ENCODE assay signal across 19 cellular contexts in genomic region chr6:143155681-143156080, GRCh38.
"Had no signal": no experiment of that assay in that cellular context is flagged by ENCODE, and none has a peak within 500 bp of the region (broad histone marks: within the 10 kb centered on the region; RNA-seq: fewer than 3 reads in every experiment).

No MANE protein-coding gene starts in this region.

- H3K9me3 Mint-ChIP-seq: mesothelial cell of epicardium; nephron; neural progenitor cell; stimulated activated memory B cell treated with anti-CD40 and anti-IgM and Interleukin-4, amounts not matched to agents 10 μg/mL and 1 μg/mL and 100 μg/mL, for 72 hours had no signal

- H3K4me3 Mint-ChIP-seq: mesothelial cell of epicardium; naive thymus-derived CD4-positive, alpha-beta T cell; nephron; neural progenitor cell; stimulated activated memory B cell treated with anti-CD40 and anti-IgM and Interleukin-4, amounts not matched to agents 10 μg/mL and 1 μg/mL and 100 μg/mL, for 72 hours had no signal

- H3K4me3 ChIP-seq: dorsolateral prefrontal cortex, neural progenitor cell, skin epidermis, spleen, testis, tibial nerve, upper lobe of left lung had no signal

- H3K27me3 Mint-ChIP-seq: naive thymus-derived CD4-positive, alpha-beta T cell; progenitor cell of endocrine pancreas; stimulated activated memory B cell treated with anti-CD40 and anti-IgM and Interleukin-4, amounts not matched to agents 10 μg/mL and 1 μg/mL and 100 μg/mL, for 72 hours had no signal

- DNase-seq: cortex of kidney; dorsolateral prefrontal cortex; effector CD4-positive, alpha-beta T cell; mesenchymal stem cell; naive thymus-derived CD4-positive, alpha-beta T cell; spleen; stimulated activated CD4-positive, alpha-beta T cell treated with anti-CD3 and anti-CD28 coated beads, Interleukin-4, amount 100 ng/mL, for 4 hours; stimulated activated naive CD8-positive, alpha-beta T cell treated with anti-CD3 and anti-CD28 coated beads, Interleukin-15, Interleukin-2, amounts not matched to agents 100 U/mL and 50 U/mL, for 24 hours; substantia nigra; testis; upper lobe of left lung had no signal

- H3K27me3 ChIP-seq: dorsolateral prefrontal cortex, neural progenitor cell, spleen, testis, tibial nerve, upper lobe of left lung had no signal

- ATAC-seq: naive thymus-derived CD4-positive, alpha-beta T cell; stimulated activated memory B cell treated with anti-CD40 and anti-IgM and Interleukin-4, amounts not matched to agents 10 μg/mL and 1 μg/mL and 100 μg/mL, for 72 hours; stimulated activated naive CD8-positive, alpha-beta T cell treated with anti-CD3 and anti-CD28 coated beads, Interleukin-15, Interleukin-2, amounts not matched to agents 100 U/mL and 50 U/mL, for 24 hours had no signal

- H3K27ac ChIP-seq: dorsolateral prefrontal cortex, neural progenitor cell, parathyroid adenoma, skin epidermis, spleen, testis, tibial nerve, upper lobe of left lung had no signal

- H3K9me3 ChIP-seq: spleen, testis, tibial nerve, upper lobe of left lung had no signal

- H3K27ac Mint-ChIP-seq: mesothelial cell of epicardium; naive thymus-derived CD4-positive, alpha-beta T cell; nephron; neural progenitor cell; progenitor cell of endocrine pancreas; stimulated activated memory B cell treated with anti-CD40 and anti-IgM and Interleukin-4, amounts not matched to agents 10 μg/mL and 1 μg/mL and 100 μg/mL, for 72 hours had no signal

- H3K36me3 Mint-ChIP-seq: mesothelial cell of epicardium, neural progenitor cell had no signal

- H3K36me3 ChIP-seq: neural progenitor cell, spleen, tibial nerve, upper lobe of left lung had no signal

- H3K4me1 ChIP-seq: neural progenitor cell, testis had no signal

- H3K4me1 Mint-ChIP-seq: nephron, neural progenitor cell had no signal
